In the genomic region with DNA sequence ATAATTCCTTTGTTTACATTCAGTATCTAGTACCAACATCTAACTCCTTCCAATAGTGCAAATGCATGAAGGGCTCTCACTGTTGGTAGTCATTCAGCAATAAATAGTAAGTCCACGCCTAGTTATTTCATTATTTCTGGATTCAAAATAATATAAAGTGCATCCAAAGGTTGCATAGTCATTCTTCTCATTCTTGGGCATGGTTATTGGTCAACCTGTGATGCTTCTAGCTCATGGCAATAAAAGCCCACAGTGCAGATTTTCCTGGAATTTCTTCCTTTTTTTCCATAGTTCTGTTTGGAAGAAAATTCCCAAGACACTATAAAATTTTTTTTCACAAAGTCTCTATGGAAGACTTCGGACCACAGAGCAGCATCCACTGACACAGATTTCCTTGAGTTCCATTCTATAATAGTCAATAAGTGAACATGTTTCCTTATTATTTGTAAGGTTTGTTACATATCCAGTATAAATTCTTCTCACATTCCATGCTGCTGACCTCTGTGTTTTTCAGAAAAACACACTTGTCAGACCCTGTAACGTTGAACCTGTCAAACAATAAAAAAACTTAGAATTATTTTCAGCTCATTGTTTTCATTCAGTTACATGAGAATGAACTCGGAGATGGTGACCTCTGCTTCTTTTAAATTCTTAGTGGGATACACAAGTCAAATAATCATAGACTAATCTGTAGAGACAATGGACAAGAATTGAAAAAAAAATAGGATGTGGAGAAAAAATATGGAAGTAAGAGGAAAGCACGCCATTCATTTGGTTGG, we compare ENCODE assay signal across 1 cellular context.
TF ChIP-seq lines count a peak whose summit lies in the region.

No MANE protein-coding gene starts in this region.

TF ChIP-seq in GM12878, 131 proteins besides CTCF, POLR2A, EP300 and RAD21:
- TF ChIP-seq IKZF2 (IDR thresholded peaks at IDR 0.05) (0 out of 4 replicates have a peak, but pooled peaks of 1 of the 2 experiments have one; percentile 56), GABPA (IDR thresholded peaks at IDR 0.05; ENCODE audit: low read depth) (no peak), NR2F1 (conservative IDR thresholded peaks at IDR 0.05) (no peak), RUNX3 (IDR thresholded peaks at IDR 0.05; ENCODE audit: low read length) (no peak), POLR2AphosphoS5 (IDR thresholded peaks at IDR 0.05; ENCODE audit: low read length) (peak; percentile 51; the same call in 1 of the 2 replicates)
- TF ChIP-seq, protein P1, sequence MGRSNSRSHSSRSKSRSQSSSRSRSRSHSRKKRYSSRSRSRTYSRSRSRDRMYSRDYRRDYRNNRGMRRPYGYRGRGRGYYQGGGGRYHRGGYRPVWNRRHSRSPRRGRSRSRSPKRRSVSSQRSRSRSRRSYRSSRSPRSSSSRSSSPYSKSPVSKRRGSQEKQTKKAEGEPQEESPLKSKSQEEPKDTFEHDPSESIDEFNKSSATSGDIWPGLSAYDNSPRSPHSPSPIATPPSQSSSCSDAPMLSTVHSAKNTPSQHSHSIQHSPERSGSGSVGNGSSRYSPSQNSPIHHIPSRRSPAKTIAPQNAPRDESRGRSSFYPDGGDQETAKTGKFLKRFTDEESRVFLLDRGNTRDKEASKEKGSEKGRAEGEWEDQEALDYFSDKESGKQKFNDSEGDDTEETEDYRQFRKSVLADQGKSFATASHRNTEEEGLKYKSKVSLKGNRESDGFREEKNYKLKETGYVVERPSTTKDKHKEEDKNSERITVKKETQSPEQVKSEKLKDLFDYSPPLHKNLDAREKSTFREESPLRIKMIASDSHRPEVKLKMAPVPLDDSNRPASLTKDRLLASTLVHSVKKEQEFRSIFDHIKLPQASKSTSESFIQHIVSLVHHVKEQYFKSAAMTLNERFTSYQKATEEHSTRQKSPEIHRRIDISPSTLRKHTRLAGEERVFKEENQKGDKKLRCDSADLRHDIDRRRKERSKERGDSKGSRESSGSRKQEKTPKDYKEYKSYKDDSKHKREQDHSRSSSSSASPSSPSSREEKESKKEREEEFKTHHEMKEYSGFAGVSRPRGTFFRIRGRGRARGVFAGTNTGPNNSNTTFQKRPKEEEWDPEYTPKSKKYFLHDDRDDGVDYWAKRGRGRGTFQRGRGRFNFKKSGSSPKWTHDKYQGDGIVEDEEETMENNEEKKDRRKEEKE (IDR thresholded peaks at IDR 0.05): peak; percentile 14; the same call in 1 of the 2 replicates
- TF ChIP-seq, protein P2, sequence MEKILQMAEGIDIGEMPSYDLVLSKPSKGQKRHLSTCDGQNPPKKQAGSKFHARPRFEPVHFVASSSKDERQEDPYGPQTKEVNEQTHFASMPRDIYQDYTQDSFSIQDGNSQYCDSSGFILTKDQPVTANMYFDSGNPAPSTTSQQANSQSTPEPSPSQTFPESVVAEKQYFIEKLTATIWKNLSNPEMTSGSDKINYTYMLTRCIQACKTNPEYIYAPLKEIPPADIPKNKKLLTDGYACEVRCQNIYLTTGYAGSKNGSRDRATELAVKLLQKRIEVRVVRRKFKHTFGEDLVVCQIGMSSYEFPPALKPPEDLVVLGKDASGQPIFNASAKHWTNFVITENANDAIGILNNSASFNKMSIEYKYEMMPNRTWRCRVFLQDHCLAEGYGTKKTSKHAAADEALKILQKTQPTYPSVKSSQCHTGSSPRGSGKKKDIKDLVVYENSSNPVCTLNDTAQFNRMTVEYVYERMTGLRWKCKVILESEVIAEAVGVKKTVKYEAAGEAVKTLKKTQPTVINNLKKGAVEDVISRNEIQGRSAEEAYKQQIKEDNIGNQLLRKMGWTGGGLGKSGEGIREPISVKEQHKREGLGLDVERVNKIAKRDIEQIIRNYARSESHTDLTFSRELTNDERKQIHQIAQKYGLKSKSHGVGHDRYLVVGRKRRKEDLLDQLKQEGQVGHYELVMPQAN (conservative IDR thresholded peaks at IDR 0.05): no peak
